In the genomic region with DNA sequence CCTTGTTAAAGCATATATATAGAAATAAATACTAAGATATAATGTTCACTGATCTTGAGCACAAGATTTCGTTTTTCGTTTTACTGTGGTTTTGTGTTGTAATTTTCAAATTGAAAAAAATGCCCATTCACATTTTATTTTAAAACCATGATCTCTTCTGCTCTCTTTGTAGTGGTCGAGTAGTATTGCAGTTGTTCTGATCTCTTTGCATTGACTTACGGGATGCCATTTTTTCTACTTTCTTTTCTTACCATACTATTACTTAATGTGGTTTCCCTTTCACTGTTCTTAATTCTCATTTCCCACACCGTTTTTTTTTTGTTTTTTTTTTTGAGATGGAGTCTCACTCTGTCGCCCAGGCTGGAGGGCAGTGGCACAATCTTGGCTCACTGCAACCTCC, we compare ENCODE assay signal across 34 cellular contexts.
"Had no signal": no experiment of that assay in that cellular context is flagged by ENCODE, and none has a peak within 500 bp of the region (broad histone marks: within the 10 kb centered on the region; RNA-seq: fewer than 3 reads in every experiment).

No MANE protein-coding gene starts in this region.

- DNase-seq: Karpas-422, Kasumi-1, MG63, MM.1S, NCI-H1048, NCI-H1092, NCI-H1092 treated with DMSO at 0.1 percent for 48 hours, NCI-H1105, NCI-H1105 treated with DMSO at 0.1 percent for 48 hours, NCI-H1417, NCI-H1417 treated with DMSO at 0.1 percent for 48 hours, NCI-H1436, NCI-H1436 treated with DMSO at 0.1 percent for 48 hours, NCI-H146, NCI-H1694, NCI-H1694 treated with DMSO at 0.1 percent for 48 hours, NCI-H187, NCI-H187 treated with DMSO at 0.1 percent for 48 hours, NCI-H1930, NCI-H2029, NCI-H2029 treated with DMSO at 0.1 percent for 48 hours, NCI-H2081, NCI-H2081 treated with DMSO at 0.1 percent for 48 hours, NCI-H2107, NCI-H2171, NCI-H2171 treated with DMSO at 0.1 percent for 48 hours, NCI-H2227 treated with DMSO at 0.1 percent for 48 hours, NCI-H226, NCI-H345, NCI-H446, NCI-H446 treated with DMSO at 0.1 percent for 48 hours, NCI-H510A, NCI-H510A treated with DMSO at 0.1 percent for 48 hours, NCI-H524 had no signal

- H3K9me3 ChIP-seq: MG63 had no signal

- H3K4me3 ChIP-seq: MG63 had no signal

- H3K27me3 ChIP-seq: MG63 had no signal
